27 cellular contexts compared by ENCODE assay signal in the genomic region with DNA sequence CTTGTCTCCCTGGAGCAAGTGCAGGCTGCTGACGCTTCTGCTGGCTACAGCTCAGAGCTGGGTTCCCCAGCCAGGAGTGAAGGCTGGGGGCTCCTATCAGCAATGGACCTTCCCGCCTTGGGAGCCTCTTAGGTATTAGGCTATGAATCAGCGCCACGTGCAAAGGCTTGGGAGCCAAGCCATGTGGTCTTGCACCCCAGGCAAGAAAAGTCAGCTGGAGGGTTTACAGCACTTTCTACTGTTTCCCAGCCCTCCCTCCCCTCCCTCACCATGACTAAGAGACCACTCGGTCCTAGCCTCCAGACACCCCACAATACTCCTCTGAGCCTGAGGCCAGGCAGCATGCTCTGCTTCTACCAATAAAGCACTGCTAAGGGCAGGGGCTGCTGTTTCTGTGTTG. TPM values are rescaled to one million over a fixed set of nuclear protein-coding genes. Genes with fewer than 3 reads are reported as not detected.
"Had no signal": no experiment of that assay in that cellular context is flagged by ENCODE, and none has a peak within 500 bp of the region (broad histone marks: within the 10 kb centered on the region; RNA-seq: fewer than 3 reads in every experiment).

No MANE protein-coding gene starts in this region.

- H3K36me3 ChIP-seq: uterus had no signal

- DNase-seq: effector memory CD8-positive, alpha-beta T cell; foreskin keratinocyte; head of caudate nucleus; kidney glomerular epithelial cell; naive thymus-derived CD4-positive, alpha-beta T cell; posterior cingulate gyrus; spleen; stimulated activated CD4-positive, alpha-beta T cell treated with anti-CD3 and anti-CD28 coated beads, Interleukin-15, amount 100 ng/mL, for 24 hours; stimulated activated CD4-positive, alpha-beta T cell treated with anti-CD3 and anti-CD28 coated beads, Interleukin-1b, Interleukin-23, amount 100 ng/mL, for 48 hours; stimulated activated CD4-positive, alpha-beta T cell treated with anti-CD3 and anti-CD28 coated beads, Interleukin-4, amount 100 ng/mL, for 24 hours; tibial artery; upper lobe of left lung; uterus had no signal

- H3K27me3 ChIP-seq: hepatocyte, upper lobe of left lung, uterus had no signal

- H3K4me3 ChIP-seq: esophagus muscularis mucosa, hepatocyte, spleen, tibial artery, upper lobe of left lung, uterus had no signal

- H3K27ac ChIP-seq: epithelial cell of prostate, esophagus muscularis mucosa, foreskin keratinocyte, hepatocyte, spleen, tibial artery, upper lobe of left lung, uterus had no signal

- H3K4me1 ChIP-seq: esophagus muscularis mucosa, foreskin keratinocyte, uterus had no signal

- ATAC-seq: effector memory CD8-positive, alpha-beta T cell; foreskin keratinocyte; naive thymus-derived CD4-positive, alpha-beta T cell; sciatic nerve; stimulated activated memory B cell treated with anti-CD40 and anti-IgM and Interleukin-4, amounts not matched to agents 10 μg/mL and 1 μg/mL and 100 μg/mL, for 72 hours had no signal

- H3K9me3 ChIP-seq: esophagus muscularis mucosa, spleen, tibial artery, upper lobe of left lung, uterus had no signal

RNA-seq across cellular contexts. Expression of gene EPX, which starts 12.3 kb away (rescaled TPM):
- total RNA-seq: esophagus muscularis mucosa; foreskin keratinocyte; hepatocyte; lung microvascular endothelial cell; mesenteric fat pad; naive thymus-derived CD4-positive, alpha-beta T cell; neural crest cell; osteocyte; pulmonary artery endothelial cell; sciatic nerve; temporal lobe; uterus had no signal
- polyA plus RNA-seq: foreskin keratinocyte; hepatocyte; naive thymus-derived CD4-positive, alpha-beta T cell had no signal

RNA-seq across cellular contexts. Expression of gene LPO, which starts 33.6 kb away (rescaled TPM):
- total RNA-seq: esophagus muscularis mucosa, foreskin keratinocyte, liver, lung microvascular endothelial cell, mesenteric fat pad, mononuclear cell, neural crest cell, osteocyte, pulmonary artery endothelial cell, sciatic nerve, skeletal muscle tissue, spleen, upper lobe of left lung, uterus had no signal
- polyA plus RNA-seq: foreskin keratinocyte; liver; naive thymus-derived CD4-positive, alpha-beta T cell had no signal

RNA-seq across cellular contexts. Expression of gene OR4D2, which starts 38.0 kb away (rescaled TPM):
- total RNA-seq: esophagus muscularis mucosa; foreskin keratinocyte; hepatocyte; liver; lung microvascular endothelial cell; mesenteric fat pad; mononuclear cell; naive thymus-derived CD4-positive, alpha-beta T cell; neural crest cell; osteocyte; pulmonary artery endothelial cell; sciatic nerve; skeletal muscle tissue; spleen; temporal lobe; upper lobe of left lung; uterus had no signal
- polyA plus RNA-seq: foreskin keratinocyte; hepatocyte; liver; naive thymus-derived CD4-positive, alpha-beta T cell; spleen had no signal

RNA-seq across cellular contexts. Expression of gene OR4D1, which starts 56.6 kb away (rescaled TPM):
- total RNA-seq: esophagus muscularis mucosa, foreskin keratinocyte, hepatocyte, lung microvascular endothelial cell, mesenteric fat pad, pulmonary artery endothelial cell, sciatic nerve, skeletal muscle tissue, upper lobe of left lung, uterus had no signal
- polyA plus RNA-seq: foreskin keratinocyte, hepatocyte, liver had no signal
